8 cellular contexts compared by ENCODE assay signal in the genomic region with DNA sequence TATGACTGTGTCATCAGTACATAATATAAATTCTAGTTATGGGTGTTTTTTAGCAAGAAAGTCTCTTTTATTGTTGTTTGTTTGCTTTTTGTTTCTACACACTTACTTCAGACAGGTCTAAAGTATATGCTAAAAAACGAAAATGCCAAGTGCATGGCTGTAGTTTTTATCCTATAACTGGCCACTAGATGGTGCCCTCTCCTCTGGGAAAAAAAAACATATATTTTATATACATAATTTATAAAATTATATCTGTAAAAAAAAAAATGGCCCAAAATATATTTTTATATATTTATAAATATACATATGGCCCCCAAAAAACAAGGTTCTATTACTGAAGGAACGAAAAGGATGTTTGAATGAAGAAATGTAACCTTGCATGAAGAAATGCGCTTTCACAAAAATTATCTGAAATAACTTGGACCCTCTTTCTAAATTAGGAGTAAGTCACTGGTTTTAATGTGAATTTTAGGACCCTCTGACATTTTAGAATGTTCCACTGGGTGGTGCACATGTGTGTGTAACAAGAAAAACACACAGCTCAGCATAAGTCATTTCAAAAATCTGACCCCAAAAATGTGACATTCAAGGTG.
DNase-seq lines count a peak whose midpoint lies in the region; ATAC-seq and TF ChIP-seq lines count a peak whose summit lies in the region.

No MANE protein-coding gene starts in this region.

- no peaks in the 10 kb centered on the region for H3K27me3 ChIP-seq in foreskin keratinocyte

- H3K27me3 Mint-ChIP-seq in HFFc6 (ENCODE audit: insufficient read depth): no peaks in the 10 kb centered on the region; the same call in 1 of the 2 replicates

- no peaks in the 10 kb centered on the region for H3K36me3 Mint-ChIP-seq in HFFc6 (ENCODE audit: low read depth)

- H3K4me3 Mint-ChIP-seq in HFFc6: no peak overlapping the region

- no peak overlapping the region for H3K27ac ChIP-seq in foreskin keratinocyte
- H3K27ac ChIP-seq in coronary artery: no peak overlapping the region

- peaks cover 17% of the 10 kb centered on the region for H3K4me1 ChIP-seq in foreskin keratinocyte

- H3K27ac Mint-ChIP-seq in HFFc6: no peak overlapping the region

- H3K9me3 Mint-ChIP-seq in HFFc6: no peaks in the 10 kb centered on the region

- peaks cover 36% of the 10 kb centered on the region for H3K4me1 Mint-ChIP-seq in HFFc6 (ENCODE audit: low read depth)

- ATAC-seq in foreskin keratinocyte (no peak), HG03139 (IDR thresholded peaks at IDR 0.05; ENCODE audit: unreplicated experiment) (no peak)

- TF ChIP-seq CTCF in HFFc6 (IDR thresholded peaks at IDR 0.05): peak; percentile 93
- TF ChIP-seq CTCF in foreskin keratinocyte (conservative IDR thresholded peaks at IDR 0.05): peak; percentile 74
- no peak for TF ChIP-seq CTCF in coronary artery (IDR thresholded peaks at IDR 0.05)

- H3K4me3 ChIP-seq in coronary artery: no peak overlapping the region

- DNase-seq in DMS114 treated with DMSO at 0.1 percent for 48 hours (lab: John Stamatoyannopoulos, UW; ENCODE audit: unreplicated experiment) (peak; percentile 31), HFFc6 (peak; percentile 10), SK-N-DZ (ENCODE audit: low spot score) (peak; percentile 3), foreskin keratinocyte (no peak), C1 segment of cervical spinal cord (lab: John Stamatoyannopoulos, UW) (no peak), GOT3 (lab: John Stamatoyannopoulos, UW) (no peak), coronary artery (ENCODE audit: low spot score) (no peak)

Comparison
In these comparisons a context has a peak if more than half of its experiments do, and no peak if none do; other contexts are left out.
1. DNase-seq: peak in DMS114 treated with DMSO at 0.1 percent for 48 hours (single experiment), HFFc6 (single experiment) and SK-N-DZ (single experiment); none in foreskin keratinocyte (0 of 2), C1 segment of cervical spinal cord (0 of 14), GOT3 (single experiment) and coronary artery (single experiment).